Comparison of ENCODE assay signal across 9 cellular contexts in genomic region chr1:31577515-31578191, GRCh38. TPM values are rescaled to one million over a fixed set of nuclear protein-coding genes. Genes with fewer than 3 reads are reported as not detected.
A peak's percentile ranks its signal among the peaks of the same experiment; 100 is the strongest.
DNase-seq lines count a peak whose midpoint lies in the region; ATAC-seq, FAIRE-seq and TF ChIP-seq lines count a peak whose summit lies in the region.
"Had no signal": no experiment of that assay in that cellular context is flagged by ENCODE, and none has a peak within 500 bp of the region (broad histone marks: within the 10 kb centered on the region; RNA-seq: fewer than 3 reads in every experiment).

No MANE protein-coding gene starts in this region.

- no peak overlapping the region; the same call in 1 of the 2 replicates for H2AK5ac ChIP-seq in H1 (ENCODE audit: low read depth, low read length)

- H3K23me2 ChIP-seq in H1 (ENCODE audit: low read depth, low read length), result no peaks in the 10 kb centered on the region; the same call in 1 of the 2 replicates

- TF ChIP-seq CTCF in H1 (IDR thresholded peaks at IDR 0.05; ENCODE audit: control extremely low read depth in 1 of 3, insufficient read depth in 1 of 3, low read depth in 1 of 3, low read length in 3 of 3) (no peak), lung (IDR thresholded peaks at IDR 0.05; ENCODE audit: control extremely low read depth, extremely low read depth) (no peak), upper lobe of right lung (IDR thresholded peaks at IDR 0.05) (no peak)

- no peak overlapping the region for H3K14ac ChIP-seq in H1 (ENCODE audit: insufficient read length)

- ATAC-seq in lung (ENCODE audit: insufficient read depth, low FRiP score) (no peak), upper lobe of right lung (peak; percentile 27), GM19023 (IDR thresholded peaks at IDR 0.05; ENCODE audit: unreplicated experiment) (no peak)
- no peak for ATAC-seq in stimulated activated memory B cell treated with anti-CD40 and anti-IgM and Interleukin-4, amounts not matched to agents 10 μg/mL and 1 μg/mL and 100 μg/mL, for 72 hours

- POLR2A ChIA-PET in H1 (lab: Charles Lee; ENCODE audit: partially characterized antibody), result interaction anchor here (1.3 to 2.1 kb wide), 2 partner anchors 10 to 11 kb away, joined by 3 to 6 read pairs; no protein-coding TSS in a partner anchor

- H3K4me2 ChIP-seq in H1 (ENCODE audit: insufficient read depth in 1 of 2, low read depth in 2 of 2, low read length in 2 of 2), result peak overlapping the region; percentile 60 to 76; a peak in 1 of 4 replicates

- H3K18ac ChIP-seq in H1 (ENCODE audit: extremely low read depth, low read length), result 0 out of 2 replicates have a peak overlapping the region, but pooled peaks have one; percentile 2

- DNase-seq in M059J (ENCODE audit: low read depth) (peak; percentile 58), H1 (ENCODE audit: low read depth in 1 of 2, low spot score in 2 of 2) (peak in 1 of 2 experiments; percentile 42), lung (ENCODE audit: low spot score) (peak; percentile 28), upper lobe of right lung (peak; percentile 57), NCI-H2171 (lab: John Stamatoyannopoulos, UW) (no peak)
- DNase-seq: NCI-H1436 treated with DMSO at 0.1 percent for 48 hours had no signal

- H2BK12ac ChIP-seq in H1 (ENCODE audit: low read depth, low read length), result peak overlapping the region; percentile 90; the same call in 1 of the 2 replicates

- H3K79me2 ChIP-seq in H1 (ENCODE audit: control insufficient read depth in 1 of 2, insufficient read depth in 2 of 2, low read length in 2 of 2), result no peaks in the 10 kb centered on the region

- no peaks in the 10 kb centered on the region for H3K9me3 Mint-ChIP-seq in stimulated activated memory B cell treated with anti-CD40 and anti-IgM and Interleukin-4, amounts not matched to agents 10 μg/mL and 1 μg/mL and 100 μg/mL, for 72 hours

- H3K27ac ChIP-seq in H1 (ENCODE audit: low read depth, low read length) (no peak overlapping the region), lung (ENCODE audit: low read depth in 1 of 2, low read length in 1 of 2) (peak overlapping the region; percentile 87 to 93), upper lobe of right lung (peak overlapping the region; percentile 76)

- intact Hi-C loops in upper lobe of right lung (cut with DNase I), result no loop called here

- H3K27me3 Mint-ChIP-seq in stimulated activated memory B cell treated with anti-CD40 and anti-IgM and Interleukin-4, amounts not matched to agents 10 μg/mL and 1 μg/mL and 100 μg/mL, for 72 hours, result peaks cover 18% of the 10 kb centered on the region

- no peak for FAIRE-seq in H1 (lab: Jason Lieb, UNC)

- H3K9me3 ChIP-seq in H1 (ENCODE audit: insufficient read depth in 2 of 2, low read depth in 1 of 2, low read length in 1 of 2) (no peaks in the 10 kb centered on the region), lung (ENCODE audit: control insufficient read depth in 2 of 2, insufficient read depth in 1 of 2, low read length in 1 of 2) (no peaks in the 10 kb centered on the region), upper lobe of right lung (no peaks in the 10 kb centered on the region)

- no peak overlapping the region for H2BK120ac ChIP-seq in H1 (replicated peaks; ENCODE audit: low read depth, low read length)

- no peaks in the 10 kb centered on the region for H4K20me1 ChIP-seq in H1 (replicated peaks in 1 of 2; ENCODE audit: control insufficient read depth in 1 of 2, insufficient read depth in 2 of 2, low read length in 2 of 2)

- H3K23ac ChIP-seq in H1 (ENCODE audit: insufficient read length), result no peak overlapping the region

- H3K4me3 ChIP-seq in H1 (ENCODE audit: extremely low read depth in 1 of 4, insufficient read depth in 2 of 4, low read depth in 3 of 4, low read length in 4 of 4) (no peak overlapping the region), lung (peak overlapping the region; percentile 69), upper lobe of right lung (peak overlapping the region; percentile 65)

- no peaks in the 10 kb centered on the region for H3K36me3 Mint-ChIP-seq in stimulated activated memory B cell treated with anti-CD40 and anti-IgM and Interleukin-4, amounts not matched to agents 10 μg/mL and 1 μg/mL and 100 μg/mL, for 72 hours

- H2AFZ ChIP-seq in H1 (ENCODE audit: low read length), result no peak overlapping the region

- H3K4ac ChIP-seq in H1 (replicated peaks; ENCODE audit: insufficient read length, low read depth, low read length), result no peak overlapping the region

- CTCF ChIA-PET in H1 (lab: Charles Lee; ENCODE audit: partially characterized antibody), result interaction anchor here (0.6 to 2.8 kb wide), 14 partner anchors 10 to 394 kb away, joined by 3 to 19 read pairs (median 4); partner anchors contain the start of gene COL16A1

- H4K91ac ChIP-seq in H1 (replicated peaks; ENCODE audit: insufficient read length, low read length), result no peak overlapping the region

- no peak overlapping the region for H4K5ac ChIP-seq in H1 (ENCODE audit: insufficient read length, low read depth, low read length)

- H3K4me1 Mint-ChIP-seq in stimulated activated memory B cell treated with anti-CD40 and anti-IgM and Interleukin-4, amounts not matched to agents 10 μg/mL and 1 μg/mL and 100 μg/mL, for 72 hours, result peaks cover 9% of the 10 kb centered on the region

- H3K4me3 Mint-ChIP-seq in stimulated activated memory B cell treated with anti-CD40 and anti-IgM and Interleukin-4, amounts not matched to agents 10 μg/mL and 1 μg/mL and 100 μg/mL, for 72 hours, result no peak overlapping the region

- peaks cover 0 to 2% (median 0%) of the 10 kb centered on the region in 4 experiments; a peak in 1 of 7 replicates for H3K27me3 ChIP-seq in H1 (replicated peaks in 1 of 4; ENCODE audit: control insufficient read depth in 3 of 4, extremely low read depth in 1 of 4, insufficient read depth in 3 of 4, low read length in 3 of 4)
- no peaks in the 10 kb centered on the region for H3K27me3 ChIP-seq in lung (ENCODE audit: control insufficient read depth, insufficient read depth)
- no peaks in the 10 kb centered on the region for H3K27me3 ChIP-seq in upper lobe of right lung

- TF ChIP-seq RAD21 in H1 (IDR thresholded peaks at IDR 0.05 in 1 of 2, conservative IDR thresholded peaks at IDR 0.05 in 1 of 2; ENCODE audit: low read depth in 2 of 2, low read length in 2 of 2), result no peak

- no peak overlapping the region for H2BK20ac ChIP-seq in H1 (ENCODE audit: low read length)

- TF ChIP-seq EP300 in H1 (IDR thresholded peaks at IDR 0.05; ENCODE audit: borderline replicate concordance in 1 of 2, low read depth in 2 of 2, low read length in 2 of 2), result no peak

- H4K8ac ChIP-seq in H1 (ENCODE audit: extremely low read depth, insufficient read depth, low read length), result no peak overlapping the region

- no peak for TF ChIP-seq POLR2A in H1 (IDR thresholded peaks at IDR 0.05; ENCODE audit: control extremely low read depth in 1 of 2, low read depth in 2 of 2, low read length in 2 of 2)

- H2BK5ac ChIP-seq in H1 (ENCODE audit: low read depth, low read length), result peak overlapping the region; percentile 35; the same call in 1 of the 2 replicates

- H3K9ac ChIP-seq in H1 (replicated peaks in 1 of 4; ENCODE audit: extremely low read depth in 1 of 4, low read depth in 3 of 4, low read length in 3 of 4), result no peak overlapping the region

- H3K4me1 ChIP-seq in H1 (replicated peaks in 1 of 4; ENCODE audit: control insufficient read depth in 3 of 4, insufficient read depth in 4 of 4, low read length in 3 of 4) (peaks cover 10 to 49% (median 30%) of the 10 kb centered on the region in 4 experiments), lung (ENCODE audit: control insufficient read depth in 2 of 2, insufficient read depth in 2 of 2, low read length in 2 of 2) (peaks cover 12 to 27% of the 10 kb centered on the region in 2 donors), upper lobe of right lung (peaks cover 46% of the 10 kb centered on the region)

- no peak overlapping the region for H3K27ac Mint-ChIP-seq in stimulated activated memory B cell treated with anti-CD40 and anti-IgM and Interleukin-4, amounts not matched to agents 10 μg/mL and 1 μg/mL and 100 μg/mL, for 72 hours

- H3K56ac ChIP-seq in H1 (replicated peaks; ENCODE audit: insufficient read length, low read depth, low read length), result no peak overlapping the region

- H2BK15ac ChIP-seq in H1 (ENCODE audit: low read length), result 0 out of 2 replicates have a peak overlapping the region, but pooled peaks have one; percentile 33

- no peaks in the 10 kb centered on the region for H3K79me1 ChIP-seq in H1 (ENCODE audit: low read depth, low read length)

- 81% methylated on average over 6 of the region's 6 CpGs; no CpG with 5 or more reads in 1 of the 2 experiments for WGBS in H1 (ENCODE audit: extremely low coverage in 1 of 2, insufficient coverage in 1 of 2, insufficient read length in 1 of 2, insufficient replicate concordance in 2 of 2, low coverage in 1 of 2, low lambda C conversion rate in 2 of 2, missing lambda C conversion rate in 1 of 2), 2 experiments
- WGBS in lung, 2 donors, result 47 to 74% methylated on average over 6 of the region's 6 CpGs

- H3K36me3 ChIP-seq in H1 (ENCODE audit: control insufficient read depth in 2 of 4, insufficient read depth in 4 of 4, low read length in 3 of 4) (no peaks in the 10 kb centered on the region), lung (ENCODE audit: control insufficient read depth in 2 of 2, insufficient read depth in 2 of 2, low read length in 2 of 2) (peaks cover 0 to 3% of the 10 kb centered on the region in 2 donors), upper lobe of right lung (no peaks in the 10 kb centered on the region)

RNA-seq across cellular contexts. Expression of gene TINAGL1, which starts 1.3 kb away (rescaled TPM):
- total RNA-seq in M059J (2014; rRNA removed; shearing (Covaris generic)), result 15.3 and 26.1 TPM in 2 replicates
- 9.7 and 11.2 TPM in 2 replicates for total RNA-seq in H1 (2021; fragmentation: NEBNext Ultra II Directional; extraction: Animal tissue kit (Norgen Biotek cat#: 25700))
- polyA plus RNA-seq in H1 (2011; rRNA removed) (21.7 and 24.2 TPM in 2 replicates), lung (10 to 100 TPM; 64.1 to 78.9 TPM)
- polyA plus RNA-seq in H1 (2011; cell fraction: cytosol; rRNA removed), result 14.3 TPM
- 25.4 TPM for polyA plus RNA-seq in H1 (2011; cell fraction: nucleus; rRNA removed)
- polyA plus RNA-seq in H1 (2012, experiment 1 of 2), result 6.3 to 11.6 TPM (median 10.3 TPM) in 4 replicates
- polyA plus RNA-seq in H1 (2012, experiment 2 of 2), result 12.6 TPM
- 11.6 TPM for polyA plus RNA-seq in H1 (2013, experiment 1 of 2)
- polyA plus RNA-seq in H1 (2013, experiment 2 of 2), result 12.2 TPM
- 10.0 and 12.2 TPM in 2 replicates for polyA minus RNA-seq in H1 (2011; rRNA and poly(A)+ RNA removed)
- 7.3 TPM for polyA minus RNA-seq in H1 (2011; cell fraction: cytosol; rRNA and poly(A)+ RNA removed)
- polyA minus RNA-seq in H1 (2011; cell fraction: nucleus; rRNA and poly(A)+ RNA removed), result 12.3 TPM
- total RNA-seq in lung (10 to 100 TPM; 89.4 to 90.9 TPM), upper lobe of right lung (154 TPM)
- total RNA-seq: SK-MEL-5 had no signal

RNA-seq across cellular contexts. Expression of gene HCRTR1, which starts 39.8 kb away (rescaled TPM):
- not detected in 2 replicates for total RNA-seq in M059J (2014; rRNA removed; shearing (Covaris generic))
- total RNA-seq in H1 (2021; fragmentation: NEBNext Ultra II Directional; extraction: Animal tissue kit (Norgen Biotek cat#: 25700)), result 0.35 and 0.44 TPM in 2 replicates
- polyA plus RNA-seq in H1 (2011; rRNA removed), result 0.39 and 0.61 TPM in 2 replicates
- polyA plus RNA-seq in H1 (2011; cell fraction: cytosol; rRNA removed), result 0.65 TPM
- 1.2 TPM for polyA plus RNA-seq in H1 (2011; cell fraction: nucleus; rRNA removed)
- polyA plus RNA-seq in H1 (2012, experiment 1 of 2), result 0.29 to 0.44 TPM (median 0.36 TPM) in 3 of 4 replicates, not detected in the other
- polyA plus RNA-seq in H1 (2012, experiment 2 of 2), result 0.21 TPM
- polyA plus RNA-seq in H1 (2013, experiment 1 of 2), result 0.22 TPM
- polyA plus RNA-seq in H1 (2013, experiment 2 of 2), result 0.33 TPM
- polyA minus RNA-seq in H1 (2011; rRNA and poly(A)+ RNA removed), result 0.32 and 0.35 TPM in 2 replicates
- polyA minus RNA-seq in H1 (2011; cell fraction: cytosol; rRNA and poly(A)+ RNA removed), result not detected
- polyA minus RNA-seq in H1 (2011; cell fraction: nucleus; rRNA and poly(A)+ RNA removed), result not detected
- total RNA-seq in lung, result under 1 TPM in 1 of 2 donors, not detected in 1; 0.14 TPM
- under 1 TPM in 1 of 2 donors, not detected in 1; 0.08 TPM for polyA plus RNA-seq in lung
- total RNA-seq in upper lobe of right lung, result not detected
- total RNA-seq: SK-MEL-5 had no signal

Comparison
In these comparisons a context has a peak if more than half of its experiments do, and no peak if none do; other contexts are left out.
1. H3K4me3 ChIP-seq: peak in lung (single experiment) and upper lobe of right lung (single experiment); none in H1 (0 of 4).